Comparison of ENCODE assay signal across 9 cellular contexts in genomic region chrX:110086916-110087484, GRCh38.
DNase-seq lines count a peak whose midpoint lies in the region; ATAC-seq, FAIRE-seq and TF ChIP-seq lines count a peak whose summit lies in the region.
"Had no signal": no experiment of that assay in that cellular context is flagged by ENCODE, and none has a peak within 500 bp of the region (broad histone marks: within the 10 kb centered on the region; RNA-seq: fewer than 3 reads in every experiment).

No MANE protein-coding gene starts in this region.

- POLR2A ChIA-PET in endothelial cell of umbilical vein (lab: Charles Lee), result no interaction called here

- H3K4me1 ChIP-seq in endothelial cell of umbilical vein (ENCODE audit: control insufficient read depth, extremely low read depth, insufficient read depth, low read length) (peaks cover 41% of the 10 kb centered on the region), skeletal muscle tissue (ENCODE audit: control insufficient read depth in 3 of 3, insufficient read depth in 3 of 3, low read length in 3 of 3) (peaks cover 11 to 16% (median 12%) of the 10 kb centered on the region in 3 donors), tibial artery (peaks cover 0 to 41% (median 6%) of the 10 kb centered on the region in 4 donors), Peyer's patch (peaks cover 0 to 9% (median 0%) of the 10 kb centered on the region in 4 donors)

- CTCF ChIA-PET in endothelial cell of umbilical vein (lab: Charles Lee), result interaction anchor here (1.3 to 1.6 kb wide), 3 partner anchors 41 to 59 kb away, joined by 3 to 7 read pairs (median 7); no protein-coding TSS in a partner anchor

- peak; percentile 84 for DNase-seq in NB4 (ENCODE audit: low read depth)
- peak; percentile 71 for DNase-seq in endothelial cell of umbilical vein (ENCODE audit: low read depth, low spot score)
- no peak for DNase-seq in tibial artery
- DNase-seq in central memory CD4-positive, alpha-beta T cell, result no peak
- DNase-seq in Peyer's patch, result no peak
- DNase-seq in C1 segment of cervical spinal cord (lab: John Stamatoyannopoulos, UW), result no peak

- H4K20me1 ChIP-seq in endothelial cell of umbilical vein (replicated peaks; ENCODE audit: control insufficient read depth, extremely low read depth, insufficient read depth, low read length), result no peaks in the 10 kb centered on the region

- no peak for TF ChIP-seq POLR2A in NB4 (IDR thresholded peaks at IDR 0.05; ENCODE audit: extremely low read depth, insufficient read length)
- TF ChIP-seq POLR2A in endothelial cell of umbilical vein (IDR thresholded peaks at IDR 0.05; ENCODE audit: low read depth, low read length), result no peak
- TF ChIP-seq POLR2A in Peyer's patch (IDR thresholded peaks at IDR 0.05), result no peak

- H3K27ac ChIP-seq in endothelial cell of umbilical vein (ENCODE audit: insufficient read depth, low read depth, low read length) (peak overlapping the region; percentile 96), skeletal muscle tissue (ENCODE audit: low read depth, low read length) (peak overlapping the region; percentile 79), tibial artery (no peak overlapping the region), Peyer's patch (peak overlapping the region in 2 of 4 donors; percentile 43 to 50)

- H3K4me3 ChIP-seq in NB4 (ENCODE audit: low read depth, low read length) (peak overlapping the region; percentile 21), endothelial cell of umbilical vein (replicated peaks in 1 of 3; ENCODE audit: insufficient read depth in 1 of 3, low read depth in 1 of 3, low read length in 3 of 3) (peak overlapping the region in 1 of 3 experiments; percentile 9), skeletal muscle tissue (ENCODE audit: low read length in 3 of 3) (no peak overlapping the region), tibial artery (no peak overlapping the region), Peyer's patch (no peak overlapping the region)
- H3K4me3 ChIP-seq: skin epidermis had no signal

- dilution Hi-C loops in endothelial cell of umbilical vein (cut with MboI; ENCODE audit: extremely low pct_ligation_motif_present, low sequenced_read_pairs), result no loop called here

- no peak for TF ChIP-seq CTCF in NB4 (IDR thresholded peaks at IDR 0.05; ENCODE audit: low read depth, low read length)
- TF ChIP-seq CTCF in endothelial cell of umbilical vein (IDR thresholded peaks at IDR 0.05; ENCODE audit: extremely low read depth in 1 of 2, insufficient read depth in 1 of 2, low read depth in 1 of 2, low read length in 2 of 2), result no peak
- TF ChIP-seq CTCF in tibial artery (IDR thresholded peaks at IDR 0.05), result no peak
- no peak for TF ChIP-seq CTCF in Peyer's patch (IDR thresholded peaks at IDR 0.05)

- peak overlapping the region; percentile 82 for H3K9ac ChIP-seq in endothelial cell of umbilical vein (replicated peaks; ENCODE audit: extremely low read depth, insufficient read depth, low read length)
- H3K9ac ChIP-seq in skeletal muscle tissue (ENCODE audit: low read depth in 1 of 3, low read length in 3 of 3), result no peak overlapping the region

- peak overlapping the region; percentile 37 for H3K4me2 ChIP-seq in endothelial cell of umbilical vein (ENCODE audit: insufficient read depth, low read length)

- H3K27me3 ChIP-seq in endothelial cell of umbilical vein (ENCODE audit: control insufficient read depth in 2 of 2, insufficient read depth in 2 of 2, low read length in 2 of 2) (no peaks in the 10 kb centered on the region), skeletal muscle tissue (ENCODE audit: control insufficient read depth in 3 of 3, insufficient read depth in 3 of 3, low read length in 3 of 3) (peaks cover 0 to 4% (median 0%) of the 10 kb centered on the region in 3 donors), tibial artery (no peaks in the 10 kb centered on the region), Peyer's patch (no peaks in the 10 kb centered on the region)

- no peak overlapping the region for H2AFZ ChIP-seq in endothelial cell of umbilical vein (ENCODE audit: low read depth, low read length)

- BruUV-seq in endothelial cell of umbilical vein (replicated peaks; lab: Mats Ljungman, UMichigan), result TSS peak; percentile 72

- H3K9me3 ChIP-seq in endothelial cell of umbilical vein (replicated peaks; ENCODE audit: control insufficient read depth, insufficient read depth, low read length) (no peaks in the 10 kb centered on the region), skeletal muscle tissue (ENCODE audit: control insufficient read depth in 3 of 3, low read length in 3 of 3) (no peaks in the 10 kb centered on the region), tibial artery (no peaks in the 10 kb centered on the region), Peyer's patch (no peaks in the 10 kb centered on the region)

- peak; percentile 92 for FAIRE-seq in endothelial cell of umbilical vein (lab: Jason Lieb, UNC)

- H3K36me3 ChIP-seq in endothelial cell of umbilical vein (ENCODE audit: control insufficient read depth in 2 of 2, extremely low read depth in 1 of 2, insufficient read depth in 2 of 2, low read length in 2 of 2) (no peaks in the 10 kb centered on the region), skeletal muscle tissue (ENCODE audit: control insufficient read depth in 3 of 3, insufficient read depth in 3 of 3, low read length in 3 of 3) (no peaks in the 10 kb centered on the region), tibial artery (no peaks in the 10 kb centered on the region), Peyer's patch (no peaks in the 10 kb centered on the region)

- no peaks in the 10 kb centered on the region for H3K9me1 ChIP-seq in endothelial cell of umbilical vein (replicated peaks; ENCODE audit: control insufficient read depth, extremely low read depth, insufficient read depth, low read length)

- peak; percentile 62 for ATAC-seq in GM21390 (IDR thresholded peaks at IDR 0.05; ENCODE audit: unreplicated experiment)

- intact Hi-C loops in endothelial cell of umbilical vein (cut with micrococcal nuclease) (loop anchor here (1.0 to 2.0 kb wide), 3 partner anchors 61 to 132 kb away; no protein-coding TSS in a partner anchor), tibial artery (cut with DNase I; ENCODE audit: low total_unique reads) (no loop called here)

- no peaks in the 10 kb centered on the region for H3K79me2 ChIP-seq in endothelial cell of umbilical vein (ENCODE audit: control insufficient read depth, insufficient read depth, low read length)

TF ChIP-seq in endothelial cell of umbilical vein, 7 proteins besides CTCF, POLR2A, EP300 and RAD21:
- TF ChIP-seq JUN (IDR thresholded peaks at IDR 0.05; ENCODE audit: borderline replicate concordance, insufficient read depth, insufficient read length, low read depth) (peak; percentile 27), FOS (IDR thresholded peaks at IDR 0.05; ENCODE audit: borderline replicate concordance, insufficient read depth, low read length) (peak; percentile 42), MAX (IDR thresholded peaks at IDR 0.05; ENCODE audit: insufficient read depth, insufficient read length) (no peak), MYC (IDR thresholded peaks at IDR 0.05; ENCODE audit: low read depth, low read length) (no peak), EZH2 (IDR thresholded peaks at IDR 0.05; ENCODE audit: borderline replicate concordance, low read depth, low read length, severe bottlenecking) (no peak), POLR2AphosphoS5 (IDR thresholded peaks at IDR 0.05; ENCODE audit: insufficient read depth, low read depth, low read length) (no peak), GATA2 (IDR thresholded peaks at IDR 0.05; ENCODE audit: insufficient read depth, insufficient read length, low read depth, low read length) (peak; percentile 52)

Comparison
In these comparisons a context has a peak if more than half of its experiments do, and no peak if none do; other contexts are left out.
1. DNase-seq: peak in NB4 (single experiment) and endothelial cell of umbilical vein (single experiment); none in tibial artery (0 of 2), central memory CD4-positive, alpha-beta T cell (single experiment), Peyer's patch (0 of 3) and C1 segment of cervical spinal cord (0 of 14).
2. H3K27ac ChIP-seq: peak in endothelial cell of umbilical vein (single experiment) and skeletal muscle tissue (single experiment); none in tibial artery (0 of 2).